In the genomic region with DNA sequence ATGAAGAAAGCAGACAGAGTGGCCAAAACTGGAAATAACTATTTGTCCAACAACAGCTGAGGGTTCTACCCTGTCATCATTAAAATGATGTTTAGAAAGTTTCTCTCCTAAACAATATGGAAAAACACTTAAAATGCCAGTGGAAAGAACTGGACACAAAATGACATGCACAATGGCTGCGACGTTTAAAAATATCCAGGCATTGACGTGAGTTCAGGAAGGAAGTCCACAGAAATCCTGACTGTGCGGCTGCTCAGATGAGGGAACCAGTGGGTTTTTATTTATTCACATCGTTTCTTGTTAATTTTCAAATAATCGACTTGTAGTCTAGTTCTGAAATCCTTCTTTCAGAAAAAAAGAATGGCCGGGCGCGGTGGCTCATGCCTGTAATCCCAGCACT, we compare ENCODE assay signal across 21 cellular contexts. TPM values are rescaled to one million over a fixed set of nuclear protein-coding genes. Genes with fewer than 3 reads are reported as not detected.
DNase-seq lines count a peak whose midpoint lies in the region; ATAC-seq, FAIRE-seq and TF ChIP-seq lines count a peak whose summit lies in the region.
"Had no signal": no experiment of that assay in that cellular context is flagged by ENCODE, and none has a peak within 500 bp of the region (broad histone marks: within the 10 kb centered on the region; RNA-seq: fewer than 3 reads in every experiment).

No MANE protein-coding gene starts in this region.

- intact Hi-C loops in heart right ventricle (cut with DNase I) (loop anchor here in 1 of 10 donors (5.0 kb wide), 1 partner anchor 63 kb away; a partner anchor contains a TSS), left cardiac atrium (cut with DNase I) (no loop called here), endothelial cell of umbilical vein (cut with micrococcal nuclease) (loop anchor here (2.0 to 10.0 kb wide), 3 partner anchors 15 to 215 kb away; no protein-coding TSS in a partner anchor), transverse colon (cut with DNase I; ENCODE audit: low total_unique reads) (no loop called here)

- H3K9me1 ChIP-seq in endothelial cell of umbilical vein (replicated peaks; ENCODE audit: control insufficient read depth, extremely low read depth, insufficient read depth, low read length): no peaks in the 10 kb centered on the region

- POLR2A ChIA-PET in endothelial cell of umbilical vein (lab: Charles Lee): no interaction called here

- H2AFZ ChIP-seq in endothelial cell of umbilical vein (ENCODE audit: low read depth, low read length) (no peak overlapping the region), MM.1S (ENCODE audit: low read length) (no peak overlapping the region)
- H2AFZ ChIP-seq: GM23338 had no signal

- no peaks in the 10 kb centered on the region for H3F3A ChIP-seq in MM.1S (ENCODE audit: insufficient read depth, low read length)

- TF ChIP-seq POLR2A in endothelial cell of umbilical vein (IDR thresholded peaks at IDR 0.05; ENCODE audit: low read depth, low read length): no peak
- no peak for TF ChIP-seq POLR2A in transverse colon (IDR thresholded peaks at IDR 0.05)

- TF ChIP-seq EP300 in transverse colon (IDR thresholded peaks at IDR 0.05; ENCODE audit: low read depth): no peak

- BruUV-seq in endothelial cell of umbilical vein (replicated peaks; lab: Mats Ljungman, UMichigan): no TSS peak

- H4K20me1 ChIP-seq in endothelial cell of umbilical vein (replicated peaks; ENCODE audit: control insufficient read depth, extremely low read depth, insufficient read depth, low read length) (no peaks in the 10 kb centered on the region), MM.1S (ENCODE audit: insufficient read depth, low read length) (no peaks in the 10 kb centered on the region)

- H3K27ac ChIP-seq in heart right ventricle (peak overlapping the region; percentile 41 to 91 (median 72)), endothelial cell of umbilical vein (ENCODE audit: insufficient read depth, low read depth, low read length) (peak overlapping the region; percentile 5), transverse colon (peak overlapping the region in 3 of 4 donors; percentile 29 to 85 (median 32)), MM.1S (ENCODE audit: low read length) (no peak overlapping the region)

- 46 to 47% methylated on average over 9 of the region's 9 CpGs for WGBS in heart right ventricle, 2 donors
- WGBS in transverse colon (ENCODE audit: low coverage in 1 of 2), 2 donors: 65 to 71% methylated on average over 9 of the region's 9 CpGs

- DNase-seq in heart right ventricle (peak in 1 of 2 donors; percentile 64), left cardiac atrium (no peak), endothelial cell of umbilical vein (ENCODE audit: low read depth, low spot score) (peak; percentile 80), pulmonary artery endothelial cell (ENCODE audit: low read depth, low spot score) (peak; percentile 27), transverse colon (no peak), MM.1S (no peak)
- DNase-seq: 8988T; ACHN; CD4-positive, alpha-beta T cell; DMS53; H9; KBM-7; NCI-H2029 treated with DMSO at 0.1 percent for 48 hours; NCI-H2227 treated with DMSO at 0.1 percent for 48 hours; NCI-H510A; NCI-H69; RPMI8226; SHP77 treated with DMSO at 0.1 percent for 48 hours had no signal

- H3K9ac ChIP-seq in endothelial cell of umbilical vein (replicated peaks; ENCODE audit: extremely low read depth, insufficient read depth, low read length) (no peak overlapping the region), MM.1S (ENCODE audit: low read length) (no peak overlapping the region)

- TF ChIP-seq CTCF in heart right ventricle (IDR thresholded peaks at IDR 0.05): no peak
- no peak for TF ChIP-seq CTCF in endothelial cell of umbilical vein (IDR thresholded peaks at IDR 0.05; ENCODE audit: extremely low read depth in 1 of 2, insufficient read depth in 1 of 2, low read depth in 1 of 2, low read length in 2 of 2)
- TF ChIP-seq CTCF in transverse colon (IDR thresholded peaks at IDR 0.05): no peak
- TF ChIP-seq CTCF in MM.1S (IDR thresholded peaks at IDR 0.05; ENCODE audit: low read length): no peak

- in situ Hi-C loops in transverse colon (cut with MboI; ENCODE audit: low pct_ligation_motif_present in 1 of 4, low pct_unique_long_range_greater_than_20kb in 1 of 4, low sequenced_read_pairs in 3 of 4): loop anchor here in 1 of 4 donors (25.0 kb wide), 1 partner anchor 348 kb away; no protein-coding TSS in a partner anchor

- dilution Hi-C loops in endothelial cell of umbilical vein (cut with MboI; ENCODE audit: extremely low pct_ligation_motif_present, low sequenced_read_pairs): no loop called here

- H3K36me3 ChIP-seq in heart right ventricle (no peaks in the 10 kb centered on the region), endothelial cell of umbilical vein (ENCODE audit: control insufficient read depth in 2 of 2, extremely low read depth in 1 of 2, insufficient read depth in 2 of 2, low read length in 2 of 2) (no peaks in the 10 kb centered on the region), transverse colon (no peaks in the 10 kb centered on the region), MM.1S (replicated peaks; ENCODE audit: insufficient read depth, low read length) (no peaks in the 10 kb centered on the region)

- no peaks in the 10 kb centered on the region for H3K9me2 ChIP-seq in MM.1S (replicated peaks; ENCODE audit: insufficient read depth, low read length)

- H3K4me3 ChIP-seq in heart right ventricle (peak overlapping the region in 2 of 10 donors; percentile 11 to 21), endothelial cell of umbilical vein (replicated peaks in 1 of 3; ENCODE audit: insufficient read depth in 1 of 3, low read depth in 1 of 3, low read length in 3 of 3) (no peak overlapping the region), transverse colon (no peak overlapping the region), MM.1S (ENCODE audit: low read length) (no peak overlapping the region)
- H3K4me3 ChIP-seq: GM23338 had no signal

- CTCF ChIA-PET in endothelial cell of umbilical vein (lab: Charles Lee): no interaction called here

- ATAC-seq in heart right ventricle (peak in 5 of 8 donors; percentile 26 to 53 (median 32)), left cardiac atrium (no peak), HG03108 (IDR thresholded peaks at IDR 0.05; ENCODE audit: unreplicated experiment) (no peak), GM18511 (IDR thresholded peaks at IDR 0.05; ENCODE audit: unreplicated experiment) (no peak)
- ATAC-seq: GM23338 had no signal

- H3K79me2 ChIP-seq in endothelial cell of umbilical vein (ENCODE audit: control insufficient read depth, insufficient read depth, low read length): no peaks in the 10 kb centered on the region
- no peaks in the 10 kb centered on the region for H3K79me2 ChIP-seq in MM.1S (ENCODE audit: low read length)

- peak; percentile 75 for FAIRE-seq in endothelial cell of umbilical vein (lab: Jason Lieb, UNC)

- H3K4me1 ChIP-seq in heart right ventricle: peaks cover 31 to 87% (median 64%) of the 10 kb centered on the region in 9 donors
- H3K4me1 ChIP-seq in endothelial cell of umbilical vein (ENCODE audit: control insufficient read depth, extremely low read depth, insufficient read depth, low read length): peaks cover 2% of the 10 kb centered on the region
- H3K4me1 ChIP-seq in transverse colon: peaks cover 9 to 43% (median 26%) of the 10 kb centered on the region in 4 donors
- no peaks in the 10 kb centered on the region for H3K4me1 ChIP-seq in MM.1S (ENCODE audit: low read length)

- H3K27me3 ChIP-seq in heart right ventricle (no peaks in the 10 kb centered on the region), endothelial cell of umbilical vein (ENCODE audit: control insufficient read depth in 2 of 2, insufficient read depth in 2 of 2, low read length in 2 of 2) (no peaks in the 10 kb centered on the region), transverse colon (no peaks in the 10 kb centered on the region), MM.1S (replicated peaks; ENCODE audit: insufficient read depth, low read length) (no peaks in the 10 kb centered on the region)

- H3K4me2 ChIP-seq in endothelial cell of umbilical vein (ENCODE audit: insufficient read depth, low read length): no peak overlapping the region
- no peak overlapping the region for H3K4me2 ChIP-seq in MM.1S (ENCODE audit: low read depth, low read length)
- H3K4me2 ChIP-seq: GM23338 had no signal

- H3K9me3 ChIP-seq in heart right ventricle (no peaks in the 10 kb centered on the region), endothelial cell of umbilical vein (replicated peaks; ENCODE audit: control insufficient read depth, insufficient read depth, low read length) (no peaks in the 10 kb centered on the region), transverse colon (no peaks in the 10 kb centered on the region), MM.1S (replicated peaks; ENCODE audit: insufficient read depth, low read length) (no peaks in the 10 kb centered on the region)

TF ChIP-seq in endothelial cell of umbilical vein, 7 proteins besides CTCF, POLR2A, EP300 and RAD21:
- no peak for TF ChIP-seq POLR2AphosphoS5 (IDR thresholded peaks at IDR 0.05; ENCODE audit: insufficient read depth, low read depth, low read length)

RNA-seq across cellular contexts. Expression of a gene that starts 58.3 kb away (rescaled TPM):
- total RNA-seq in heart right ventricle (10 to 100 TPM; 28.0 to 41.0 (median 31.9) TPM), left cardiac atrium (10 to 100 TPM; 31.4 to 38.6 TPM), endothelial cell of umbilical vein (59.3 and 59.6 TPM in 2 replicates), pulmonary artery endothelial cell (32.8 and 36.1 TPM in 2 replicates), transverse colon (10 to 100 TPM; 14.5 to 42.6 (median 31.3) TPM)
- polyA plus RNA-seq in heart right ventricle (10 to 100 TPM; 10.9 to 11.4 TPM), endothelial cell of umbilical vein (5.8 and 11.9 TPM in 2 replicates)
- polyA plus RNA-seq in endothelial cell of umbilical vein (2011; cell fraction: cytosol; rRNA removed): 16.6 and 18.5 TPM in 2 replicates
- polyA plus RNA-seq in endothelial cell of umbilical vein (2011; cell fraction: nucleus; rRNA removed): 32.5 and 33.8 TPM in 2 replicates
- polyA plus RNA-seq in endothelial cell of umbilical vein (2012): 45.7 and 63.8 TPM in 2 replicates
- polyA minus RNA-seq in endothelial cell of umbilical vein: 14.2 and 23.9 TPM in 2 replicates
- polyA minus RNA-seq in endothelial cell of umbilical vein (2011; cell fraction: cytosol; rRNA and poly(A)+ RNA removed): 15.0 TPM
- 34.0 and 45.9 TPM in 2 replicates for polyA minus RNA-seq in endothelial cell of umbilical vein (2011; cell fraction: nucleus; rRNA and poly(A)+ RNA removed)

RNA-seq across cellular contexts. Expression of a gene that starts 58.8 kb away (rescaled TPM):
- total RNA-seq in heart right ventricle (100 to 1,000 TPM in 8 of 10 donors, 10 to 100 TPM in 2; 89.6 to 129 (median 107) TPM), left cardiac atrium (100 to 1,000 TPM in 1 of 2 donors, 10 to 100 TPM in 1; 77.7 to 116 TPM), endothelial cell of umbilical vein (51.9 and 53.1 TPM in 2 replicates), pulmonary artery endothelial cell (54.1 and 73.4 TPM in 2 replicates), transverse colon (100 to 1,000 TPM in 1 of 4 donors, 10 to 100 TPM in 3; 50.1 to 224 (median 68.8) TPM)
- polyA plus RNA-seq in heart right ventricle (10 to 100 TPM; 35.0 to 59.9 TPM), endothelial cell of umbilical vein (18.1 and 18.7 TPM in 2 replicates)
- 23.4 and 23.7 TPM in 2 replicates for polyA plus RNA-seq in endothelial cell of umbilical vein (2011; cell fraction: cytosol; rRNA removed)
- 23.3 and 29.3 TPM in 2 replicates for polyA plus RNA-seq in endothelial cell of umbilical vein (2011; cell fraction: nucleus; rRNA removed)
- 38.7 and 46.1 TPM in 2 replicates for polyA plus RNA-seq in endothelial cell of umbilical vein (2012)
- 35.6 and 39.3 TPM in 2 replicates for polyA minus RNA-seq in endothelial cell of umbilical vein
- polyA minus RNA-seq in endothelial cell of umbilical vein (2011; cell fraction: cytosol; rRNA and poly(A)+ RNA removed): 52.2 TPM
- 30.9 and 39.5 TPM in 2 replicates for polyA minus RNA-seq in endothelial cell of umbilical vein (2011; cell fraction: nucleus; rRNA and poly(A)+ RNA removed)

Comparison
In these comparisons a context has a peak if more than half of its experiments do, and no peak if none do; other contexts are left out.
1. ATAC-seq: peak in heart right ventricle (5 of 8); none in left cardiac atrium (0 of 2), HG03108 (single experiment) and GM18511 (single experiment).
2. DNase-seq: peak in endothelial cell of umbilical vein (single experiment) and pulmonary artery endothelial cell (single experiment); none in left cardiac atrium (single experiment), transverse colon (single experiment) and MM.1S (single experiment).